ENCODE assay signal across 17 cellular contexts in genomic region chr7:50366311-50366710, GRCh38.
A peak's percentile ranks its signal among the peaks of the same experiment; 100 is the strongest.
DNase-seq lines count a peak whose midpoint lies in the region; ATAC-seq and TF ChIP-seq lines count a peak whose summit lies in the region.
"Had no signal": no experiment of that assay in that cellular context is flagged by ENCODE, and none has a peak within 500 bp of the region (broad histone marks: within the 10 kb centered on the region; RNA-seq: fewer than 3 reads in every experiment).

No MANE protein-coding gene starts in this region.

- DNase-seq in activated naive CD4-positive, alpha-beta T cell (lab: John Stamatoyannopoulos, UW) = no peak
- DNase-seq in Peyer's patch (no peak), substantia nigra (lab: John Stamatoyannopoulos, UW) (no peak), HT-29 (ENCODE audit: low spot score) (no peak), glomerular visceral epithelial cell (ENCODE audit: extremely low spot score) (no peak)
- DNase-seq in activated naive CD8-positive, alpha-beta T cell treated with anti-CD3 and anti-CD28 coated beads, Interleukin-2, amount 10 ng/mL, durations not matched to agents 7 days and 5 days = no peak
- DNase-seq: body of pancreas, colonic mucosa, heart left ventricle, left lung, NCI-H1105 treated with DMSO at 0.1 percent for 48 hours, nucleus accumbens, retina, thyroid gland had no signal

- peak overlapping the region; percentile 96 for H3K27ac Mint-ChIP-seq in activated naive CD4-positive, alpha-beta T cell treated with anti-CD3 and anti-CD28 coated beads, Interleukin-2, amount 50 U/mL, for 24 hours
- peak overlapping the region; percentile 88 for H3K27ac Mint-ChIP-seq in activated naive CD8-positive, alpha-beta T cell treated with anti-CD3 and anti-CD28 coated beads, Interleukin-2, amount 10 ng/mL, durations not matched to agents 7 days and 5 days
- H3K27ac Mint-ChIP-seq: GM23338 had no signal

- no peak for ATAC-seq in activated naive CD8-positive, alpha-beta T cell treated with anti-CD3 and anti-CD28 coated beads, Interleukin-2, amount 10 ng/mL, durations not matched to agents 7 days and 5 days (ENCODE audit: low read depth)
- ATAC-seq: body of pancreas, GM23338, heart left ventricle, left lung had no signal

- no peak overlapping the region for H3K4me3 ChIP-seq in Peyer's patch
- no peak overlapping the region for H3K4me3 ChIP-seq in thymus (ENCODE audit: low read length)
- H3K4me3 ChIP-seq: body of pancreas, colonic mucosa, GM23338, heart left ventricle, left lung, thyroid gland had no signal

- WGBS in thymus = 41% methylated on average over 2 of the region's 2 CpGs

- no peak for TF ChIP-seq CTCF in Peyer's patch (IDR thresholded peaks at IDR 0.05)

- H3K9me3 Mint-ChIP-seq in activated naive CD4-positive, alpha-beta T cell treated with anti-CD3 and anti-CD28 coated beads, Interleukin-2, amount 50 U/mL, for 24 hours = no peaks in the 10 kb centered on the region
- H3K9me3 Mint-ChIP-seq in activated naive CD8-positive, alpha-beta T cell treated with anti-CD3 and anti-CD28 coated beads, Interleukin-2, amount 10 ng/mL, durations not matched to agents 7 days and 5 days = no peaks in the 10 kb centered on the region
- H3K9me3 Mint-ChIP-seq: GM23338 had no signal

- POLR2A ChIA-PET in activated naive CD8-positive, alpha-beta T cell treated with anti-CD3 and anti-CD28 coated beads, Interleukin-2, amount 10 ng/mL, durations not matched to agents 7 days and 5 days (lab: Charles Lee) = interaction anchor here (2.1 to 13.8 kb wide), 4 partner anchors 21 to 160 kb away, joined by 7 to 323 read pairs (median 18); no protein-coding TSS in a partner anchor

- H3K9me3 ChIP-seq in Peyer's patch = no peaks in the 10 kb centered on the region
- H3K9me3 ChIP-seq in thymus (ENCODE audit: control insufficient read depth) = no peaks in the 10 kb centered on the region
- H3K9me3 ChIP-seq: body of pancreas, colonic mucosa, thyroid gland had no signal

- H3K36me3 ChIP-seq in Peyer's patch (no peaks in the 10 kb centered on the region), thymus (ENCODE audit: control insufficient read depth, insufficient read depth) (peaks cover 31% of the 10 kb centered on the region)
- H3K36me3 ChIP-seq: colonic mucosa, thyroid gland had no signal

- H3K4me1 ChIP-seq in Peyer's patch (peaks cover 0 to 9% (median 0%) of the 10 kb centered on the region in 4 donors), thymus (ENCODE audit: control insufficient read depth, insufficient read depth, low read length) (peaks cover 46% of the 10 kb centered on the region)
- H3K4me1 ChIP-seq: body of pancreas, colonic mucosa, thyroid gland had no signal

- peak overlapping the region; percentile 12 for H3K4me3 Mint-ChIP-seq in activated naive CD4-positive, alpha-beta T cell treated with anti-CD3 and anti-CD28 coated beads, Interleukin-2, amount 50 U/mL, for 24 hours
- peak overlapping the region; percentile 63 for H3K4me3 Mint-ChIP-seq in activated naive CD8-positive, alpha-beta T cell treated with anti-CD3 and anti-CD28 coated beads, Interleukin-2, amount 10 ng/mL, durations not matched to agents 7 days and 5 days
- H3K4me3 Mint-ChIP-seq: GM23338 had no signal

- H3K4me1 Mint-ChIP-seq in activated naive CD4-positive, alpha-beta T cell treated with anti-CD3 and anti-CD28 coated beads, Interleukin-2, amount 50 U/mL, for 24 hours = peaks cover 98% of the 10 kb centered on the region
- peaks cover 91% of the 10 kb centered on the region for H3K4me1 Mint-ChIP-seq in activated naive CD8-positive, alpha-beta T cell treated with anti-CD3 and anti-CD28 coated beads, Interleukin-2, amount 10 ng/mL, durations not matched to agents 7 days and 5 days

- no peak for TF ChIP-seq POLR2A in Peyer's patch (IDR thresholded peaks at IDR 0.05)

- peak overlapping the region in 3 of 4 donors; percentile 9 to 59 (median 26) for H3K27ac ChIP-seq in Peyer's patch
- H3K27ac ChIP-seq in thymus (ENCODE audit: low read depth) = peak overlapping the region; percentile 64
- no peak overlapping the region for H3K27ac ChIP-seq in substantia nigra (ENCODE audit: low read depth, low read length, poor library complexity, severe bottlenecking)
- H3K27ac ChIP-seq: body of pancreas, colonic mucosa, left lung, thyroid gland had no signal

- H3K36me3 Mint-ChIP-seq in activated naive CD4-positive, alpha-beta T cell treated with anti-CD3 and anti-CD28 coated beads, Interleukin-2, amount 50 U/mL, for 24 hours = peaks cover 33% of the 10 kb centered on the region
- peaks cover 45% of the 10 kb centered on the region for H3K36me3 Mint-ChIP-seq in activated naive CD8-positive, alpha-beta T cell treated with anti-CD3 and anti-CD28 coated beads, Interleukin-2, amount 10 ng/mL, durations not matched to agents 7 days and 5 days

- H3K27me3 Mint-ChIP-seq in activated naive CD4-positive, alpha-beta T cell treated with anti-CD3 and anti-CD28 coated beads, Interleukin-2, amount 50 U/mL, for 24 hours = no peaks in the 10 kb centered on the region
- no peaks in the 10 kb centered on the region for H3K27me3 Mint-ChIP-seq in activated naive CD8-positive, alpha-beta T cell treated with anti-CD3 and anti-CD28 coated beads, Interleukin-2, amount 10 ng/mL, durations not matched to agents 7 days and 5 days

- H3K27me3 ChIP-seq in Peyer's patch (no peaks in the 10 kb centered on the region), thymus (ENCODE audit: control insufficient read depth, insufficient read depth) (no peaks in the 10 kb centered on the region)
- H3K27me3 ChIP-seq: body of pancreas, colonic mucosa, left lung, thyroid gland had no signal
